34 cellular contexts compared by ENCODE assay signal in the genomic region with DNA sequence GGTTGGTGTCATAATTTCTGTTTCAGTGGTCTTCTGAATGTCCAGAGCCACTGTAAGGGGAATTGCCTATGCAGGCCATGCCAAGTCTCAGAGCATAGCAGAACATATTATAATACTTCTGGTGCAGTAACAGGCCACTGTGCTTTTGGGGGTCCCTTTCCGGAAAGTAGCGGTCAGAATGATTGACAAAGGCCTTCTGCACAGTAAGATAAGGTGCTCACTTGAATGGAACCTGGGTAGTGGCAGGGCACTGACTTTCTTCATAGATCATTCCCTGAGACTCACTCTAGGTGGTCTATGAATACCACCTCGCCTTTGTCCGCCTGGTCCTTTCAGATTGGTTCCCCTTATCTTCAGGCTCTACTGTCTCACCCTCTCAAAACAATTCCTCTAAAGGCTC.
"Had no signal": no experiment of that assay in that cellular context is flagged by ENCODE, and none has a peak within 500 bp of the region (broad histone marks: within the 10 kb centered on the region; RNA-seq: fewer than 3 reads in every experiment).

No MANE protein-coding gene starts in this region.

- H3K36me3 Mint-ChIP-seq: activated CD8-positive, alpha-beta memory T cell treated with anti-CD3 and anti-CD28 coated beads, Interleukin-2, amount 10 ng/mL, durations not matched to agents 7 days and 5 days; activated naive CD4-positive, alpha-beta T cell treated with anti-CD3 and anti-CD28 coated beads, Interleukin-2, amount 10 ng/mL, durations not matched to agents 7 days and 5 days; activated naive CD8-positive, alpha-beta T cell treated with anti-CD3 and anti-CD28 coated beads, Interleukin-2, amount 10 ng/mL, durations not matched to agents 7 days and 5 days; WTC11 had no signal

- H3K9me3 Mint-ChIP-seq: activated CD4-positive, alpha-beta memory T cell treated with anti-CD3 and anti-CD28 coated beads, Interleukin-2, amount 10 ng/mL, durations not matched to agents 7 days and 5 days; activated CD4-positive, alpha-beta T cell treated with anti-CD3 and anti-CD28 coated beads, Interleukin-2, amount 10 ng/mL, durations not matched to agents 7 days and 5 days; activated naive CD4-positive, alpha-beta T cell treated with anti-CD3 and anti-CD28 coated beads, Interleukin-2, amount 10 ng/mL, durations not matched to agents 7 days and 5 days; activated naive CD4-positive, alpha-beta T cell treated with anti-CD3 and anti-CD28 coated beads, Interleukin-2, amount 50 U/mL, for 24 hours; activated naive CD8-positive, alpha-beta T cell treated with anti-CD3 and anti-CD28 coated beads, Interleukin-2, amount 10 ng/mL, durations not matched to agents 7 days and 5 days; activated T-cell treated with anti-CD3 and anti-CD28 coated beads, Interleukin-2, amount 50 U/mL, for 24 hours; activated T-helper 2 cell treated with anti-CD3 and anti-CD28 coated beads, Interferon-gamma antibody, Interleukin-2, Interleukin-4, amounts not matched to agents 10 μg/mL and 5 μg/mL and 100 μg/mL, durations not matched to agents 14 hours and 24 hours and 36 hours; T-cell; T-helper 2 cell treated with Interferon-gamma antibody and Interleukin-4, amounts not matched to agents 5 μg/mL and 100 μg/mL, for 36 hours; WTC11 had no signal

- H3K27ac Mint-ChIP-seq: activated CD4-positive, alpha-beta memory T cell treated with anti-CD3 and anti-CD28 coated beads, Interleukin-2, amount 10 ng/mL, durations not matched to agents 7 days and 5 days; activated CD4-positive, alpha-beta T cell treated with anti-CD3 and anti-CD28 coated beads for 36 hours; activated CD4-positive, alpha-beta T cell treated with anti-CD3 and anti-CD28 coated beads, Interleukin-2, amount 10 ng/mL, durations not matched to agents 7 days and 5 days; activated CD8-positive, alpha-beta memory T cell treated with anti-CD3 and anti-CD28 coated beads, Interleukin-2, amount 10 ng/mL, durations not matched to agents 7 days and 5 days; activated CD8-positive, alpha-beta T cell treated with anti-CD3 and anti-CD28 coated beads, Interleukin-2, amount 10 ng/mL, durations not matched to agents 7 days and 5 days; activated naive CD4-positive, alpha-beta T cell treated with anti-CD3 and anti-CD28 coated beads, Interleukin-2, amount 10 ng/mL, durations not matched to agents 7 days and 5 days; activated naive CD4-positive, alpha-beta T cell treated with anti-CD3 and anti-CD28 coated beads, Interleukin-2, amount 50 U/mL, for 24 hours; activated naive CD8-positive, alpha-beta T cell; activated naive CD8-positive, alpha-beta T cell treated with anti-CD3 and anti-CD28 coated beads, Interleukin-2, amount 10 ng/mL, durations not matched to agents 7 days and 5 days; activated T-cell treated with anti-CD3 and anti-CD28 coated beads, Interleukin-2, amount 50 U/mL, for 24 hours; activated T-helper 2 cell treated with anti-CD3 and anti-CD28 coated beads, Interferon-gamma antibody, Interleukin-2, Interleukin-4, amounts not matched to agents 10 μg/mL and 5 μg/mL and 100 μg/mL, durations not matched to agents 14 hours and 24 hours and 36 hours; T-cell; T-helper 17 cell; T-helper 2 cell treated with Interferon-gamma antibody and Interleukin-4, amounts not matched to agents 5 μg/mL and 100 μg/mL, for 36 hours; WTC11 had no signal

- DNase-seq: activated CD4-positive, alpha-beta memory T cell treated with anti-CD3 and anti-CD28 coated beads, Interleukin-2, amount 10 ng/mL, durations not matched to agents 7 days and 5 days; activated CD4-positive, alpha-beta T cell treated with anti-CD3 and anti-CD28 coated beads for 1 hour; activated CD4-positive, alpha-beta T cell treated with anti-CD3 and anti-CD28 coated beads for 36 hours; activated CD4-positive, alpha-beta T cell treated with anti-CD3 and anti-CD28 coated beads for 48 hours; activated CD4-positive, alpha-beta T cell treated with anti-CD3 and anti-CD28 coated beads, Interleukin-2, amount 10 ng/mL, durations not matched to agents 7 days and 5 days; activated CD4-positive, alpha-beta T cell treated with anti-CD3 and anti-CD28 coated beads, Interleukin-2, amount 50 U/mL, for 48 hours; activated CD4-positive, CD25-positive, alpha-beta regulatory T cell; activated CD8-positive, alpha-beta memory T cell treated with anti-CD3 and anti-CD28 coated beads for 24 hours; activated CD8-positive, alpha-beta memory T cell treated with anti-CD3 and anti-CD28 coated beads, Interleukin-2, amount 10 ng/mL, durations not matched to agents 7 days and 5 days; activated CD8-positive, alpha-beta memory T cell treated with anti-CD3 and anti-CD28 coated beads, Interleukin-2, amount 50 U/mL, for 48 hours; activated CD8-positive, alpha-beta T cell treated with anti-CD3 and anti-CD28 coated beads, Interleukin-2, amount 10 ng/mL, durations not matched to agents 7 days and 5 days; activated effector memory CD4-positive, alpha-beta T cell treated with Interleukin-2 at 50 U/mL for 16 hours; activated gamma-delta T cell; activated naive CD4-positive, alpha-beta T cell treated with anti-CD3 and anti-CD28 coated beads, Interleukin-2, amount 10 ng/mL, durations not matched to agents 7 days and 5 days; activated naive CD4-positive, alpha-beta T cell treated with Interleukin-2 at 50 U/mL for 16 hours; activated naive CD8-positive, alpha-beta T cell treated with anti-CD3 and anti-CD28 coated beads, Interleukin-2, amount 10 ng/mL, durations not matched to agents 7 days and 5 days; activated T-cell treated with anti-CD3 and anti-CD28 coated beads, Interleukin-2, amount 50 U/mL, for 24 hours; activated T-cell treated with anti-CD3 and anti-CD28 coated beads, Interleukin-2, amount 50 U/mL, for 48 hours; adrenal gland; amniotic stem cell; aorta; body of pancreas; brain microvascular endothelial cell; central memory CD4-positive, alpha-beta T cell; T-cell; T-helper 17 cell; T-helper 9 cell; WERI-Rb-1 had no signal

- H3K27me3 Mint-ChIP-seq: activated naive CD4-positive, alpha-beta T cell treated with anti-CD3 and anti-CD28 coated beads, Interleukin-2, amount 10 ng/mL, durations not matched to agents 7 days and 5 days; activated naive CD8-positive, alpha-beta T cell treated with anti-CD3 and anti-CD28 coated beads, Interleukin-2, amount 10 ng/mL, durations not matched to agents 7 days and 5 days; T-helper 17 cell had no signal

- H3K4me1 Mint-ChIP-seq: activated CD4-positive, alpha-beta memory T cell treated with anti-CD3 and anti-CD28 coated beads, Interleukin-2, amount 10 ng/mL, durations not matched to agents 7 days and 5 days; activated CD4-positive, alpha-beta T cell treated with anti-CD3 and anti-CD28 coated beads for 36 hours; activated CD4-positive, alpha-beta T cell treated with anti-CD3 and anti-CD28 coated beads, Interleukin-2, amount 10 ng/mL, durations not matched to agents 7 days and 5 days; activated CD8-positive, alpha-beta memory T cell treated with anti-CD3 and anti-CD28 coated beads, Interleukin-2, amount 10 ng/mL, durations not matched to agents 7 days and 5 days; activated naive CD4-positive, alpha-beta T cell treated with anti-CD3 and anti-CD28 coated beads, Interleukin-2, amount 10 ng/mL, durations not matched to agents 7 days and 5 days; activated naive CD4-positive, alpha-beta T cell treated with anti-CD3 and anti-CD28 coated beads, Interleukin-2, amount 50 U/mL, for 24 hours; activated naive CD8-positive, alpha-beta T cell treated with anti-CD3 and anti-CD28 coated beads, Interleukin-2, amount 10 ng/mL, durations not matched to agents 7 days and 5 days; T-cell; T-helper 17 cell; WTC11 had no signal

- H3K4me3 Mint-ChIP-seq: activated CD4-positive, alpha-beta memory T cell treated with anti-CD3 and anti-CD28 coated beads, Interleukin-2, amount 10 ng/mL, durations not matched to agents 7 days and 5 days; activated CD4-positive, alpha-beta T cell treated with anti-CD3 and anti-CD28 coated beads for 36 hours; activated CD4-positive, alpha-beta T cell treated with anti-CD3 and anti-CD28 coated beads, Interleukin-2, amount 10 ng/mL, durations not matched to agents 7 days and 5 days; activated CD8-positive, alpha-beta memory T cell treated with anti-CD3 and anti-CD28 coated beads, Interleukin-2, amount 10 ng/mL, durations not matched to agents 7 days and 5 days; activated CD8-positive, alpha-beta T cell treated with anti-CD3 and anti-CD28 coated beads, Interleukin-2, amount 10 ng/mL, durations not matched to agents 7 days and 5 days; activated naive CD4-positive, alpha-beta T cell treated with anti-CD3 and anti-CD28 coated beads, Interleukin-2, amount 10 ng/mL, durations not matched to agents 7 days and 5 days; activated naive CD4-positive, alpha-beta T cell treated with anti-CD3 and anti-CD28 coated beads, Interleukin-2, amount 50 U/mL, for 24 hours; activated naive CD8-positive, alpha-beta T cell; activated naive CD8-positive, alpha-beta T cell treated with anti-CD3 and anti-CD28 coated beads, Interleukin-2, amount 10 ng/mL, durations not matched to agents 7 days and 5 days; activated T-cell treated with anti-CD3 and anti-CD28 coated beads, Interleukin-2, amount 50 U/mL, for 24 hours; T-cell; T-helper 17 cell; T-helper 2 cell treated with Interferon-gamma antibody and Interleukin-4, amounts not matched to agents 5 μg/mL and 100 μg/mL, for 36 hours; WTC11 had no signal

- ATAC-seq: activated CD4-positive, alpha-beta T cell treated with anti-CD3 and anti-CD28 coated beads for 36 hours; activated CD4-positive, CD25-positive, alpha-beta regulatory T cell treated with anti-CD3 and anti-CD28 coated beads, Interleukin-2, amount 50 U/mL, for 24 hours; activated CD8-positive, alpha-beta memory T cell treated with anti-CD3 and anti-CD28 coated beads, Interleukin-2, amount 10 ng/mL, durations not matched to agents 7 days and 5 days; activated CD8-positive, alpha-beta T cell treated with anti-CD3 and anti-CD28 coated beads, Interleukin-2, amount 10 ng/mL, durations not matched to agents 7 days and 5 days; body of pancreas; T-cell; T-helper 17 cell; WTC11 had no signal
